In the genomic region with DNA sequence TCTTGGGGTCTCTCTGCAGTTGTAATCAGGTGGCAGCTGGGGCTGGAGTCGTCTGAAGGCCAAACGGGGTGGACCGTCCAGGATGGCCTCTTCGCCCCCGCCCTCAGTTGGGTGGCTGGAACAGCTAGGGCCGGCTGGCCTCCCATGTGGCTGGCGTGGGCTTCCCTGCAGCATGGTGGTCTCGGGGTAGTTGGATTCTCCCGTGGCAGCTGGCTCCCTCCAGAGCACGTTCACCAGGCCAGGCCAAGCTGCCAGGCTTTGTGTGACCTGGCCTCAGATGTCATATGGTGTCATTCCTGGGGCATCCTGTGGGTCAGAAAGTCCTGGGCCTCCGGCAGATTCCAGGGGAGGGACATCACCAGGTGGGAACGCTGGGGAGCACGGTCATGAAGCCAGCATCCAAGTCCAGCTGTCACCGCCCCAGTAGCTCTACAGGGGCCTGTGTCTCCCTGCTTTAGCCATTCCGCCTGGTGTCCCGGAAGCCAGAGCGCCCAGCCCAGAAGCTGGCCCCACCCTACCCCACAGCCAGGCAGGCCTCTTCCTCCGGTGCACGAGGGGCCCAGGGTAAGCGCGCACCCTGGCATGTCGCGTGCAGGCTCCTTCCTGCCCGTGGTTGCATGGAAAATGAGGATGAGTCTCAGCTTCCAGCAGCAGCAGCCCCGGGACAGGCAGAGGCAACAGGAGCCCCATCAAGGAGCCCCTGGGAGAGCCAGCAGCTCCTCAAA, we compare ENCODE assay signal across 16 cellular contexts. TPM values are rescaled to one million over a fixed set of nuclear protein-coding genes. Genes with fewer than 3 reads are reported as not detected.
DNase-seq lines count a peak whose midpoint lies in the region; ATAC-seq and TF ChIP-seq lines count a peak whose summit lies in the region.
"Had no signal": no experiment of that assay in that cellular context is flagged by ENCODE, and none has a peak within 500 bp of the region (broad histone marks: within the 10 kb centered on the region; RNA-seq: fewer than 3 reads in every experiment).

No MANE protein-coding gene starts in this region.

- intact Hi-C loops in IMR-90 (cut with micrococcal nuclease): loop anchor here (5.0 kb wide), 1 partner anchor 90 kb away; no protein-coding TSS in a partner anchor

- no peak for ATAC-seq in IMR-90 (ENCODE audit: low read depth)
- ATAC-seq: activated CD4-positive, CD25-positive, alpha-beta regulatory T cell treated with anti-CD3 and anti-CD28 coated beads, Interleukin-2, amount 50 U/mL, for 24 hours; pancreas had no signal

- H2BK15ac ChIP-seq in IMR-90 (ENCODE audit: low read depth, low read length): no peak overlapping the region

- H4K91ac ChIP-seq in IMR-90 (ENCODE audit: insufficient read depth, low read depth, low read length): no peak overlapping the region

- peak overlapping the region; percentile 78 for H2AK9ac ChIP-seq in IMR-90 (replicated peaks; ENCODE audit: low read depth, low read length, poor library complexity)

- peak overlapping the region; percentile 43 for H2AFZ ChIP-seq in IMR-90 (replicated peaks; ENCODE audit: low read length, poor library complexity)

- H4K5ac ChIP-seq in IMR-90 (ENCODE audit: low read depth, low read length): no peak overlapping the region

- peaks cover 2% of the 10 kb centered on the region; the same call in 1 of the 2 replicates for H3K4me1 ChIP-seq in IMR-90 (ENCODE audit: control insufficient read depth, insufficient read depth, low read length)
- no peaks in the 10 kb centered on the region for H3K4me1 ChIP-seq in endodermal cell (ENCODE audit: control insufficient read depth, insufficient read depth, low read length)

- no peak overlapping the region for H3K4ac ChIP-seq in IMR-90 (ENCODE audit: low read depth, low read length)

- BruUV-seq in IMR-90 (replicated peaks; lab: Mats Ljungman, UMichigan): no TSS peak

- H3K23ac ChIP-seq in IMR-90 (ENCODE audit: low read depth, low read length): no peak overlapping the region

- no peak for TF ChIP-seq POLR2A in IMR-90 (IDR thresholded peaks at IDR 0.05; ENCODE audit: low read depth, low read length)

- no peak overlapping the region for H3K18ac ChIP-seq in IMR-90 (ENCODE audit: low read depth, low read length)

- peak overlapping the region; percentile 58 for H3K4me3 Mint-ChIP-seq in activated CD4-positive, alpha-beta T cell treated with anti-CD3 and anti-CD28 coated beads, Interleukin-2, amount 10 ng/mL, durations not matched to agents 7 days and 5 days
- peak overlapping the region; percentile 39 for H3K4me3 Mint-ChIP-seq in endodermal cell
- H3K4me3 Mint-ChIP-seq in nephron progenitor cell: peak overlapping the region; percentile 72

- no peak overlapping the region for H3K4me2 ChIP-seq in IMR-90 (ENCODE audit: low read depth, low read length)

- no peaks in the 10 kb centered on the region for H3K36me3 Mint-ChIP-seq in activated CD4-positive, alpha-beta T cell treated with anti-CD3 and anti-CD28 coated beads, Interleukin-2, amount 10 ng/mL, durations not matched to agents 7 days and 5 days (ENCODE audit: low read depth)
- H3K36me3 Mint-ChIP-seq in endodermal cell (ENCODE audit: low read depth) (no peaks in the 10 kb centered on the region), nephron progenitor cell (ENCODE audit: low read depth) (no peaks in the 10 kb centered on the region)

- H4K8ac ChIP-seq in IMR-90 (ENCODE audit: low read depth in 2 of 2, low read length in 2 of 2): no peak overlapping the region

- H3K9me3 Mint-ChIP-seq in activated CD4-positive, alpha-beta T cell treated with anti-CD3 and anti-CD28 coated beads, Interleukin-2, amount 10 ng/mL, durations not matched to agents 7 days and 5 days: no peaks in the 10 kb centered on the region
- no peaks in the 10 kb centered on the region for H3K9me3 Mint-ChIP-seq in endodermal cell
- peaks cover 4% of the 10 kb centered on the region for H3K9me3 Mint-ChIP-seq in nephron progenitor cell

- CTCF ChIA-PET in activated CD4-positive, alpha-beta T cell treated with anti-CD3 and anti-CD28 coated beads, Interleukin-2, amount 10 ng/mL, durations not matched to agents 7 days and 5 days (lab: Charles Lee): interaction anchor here (1.2 to 3.4 kb wide), 4 partner anchors 12 to 18 kb away, joined by 3 to 22 read pairs (median 4); partner anchors contain the start of gene JAG2
- CTCF ChIA-PET in IMR-90 (lab: Yijun Ruan, JAX): no interaction called here

- H3K9ac ChIP-seq in IMR-90 (ENCODE audit: low read depth, low read length): no peak overlapping the region
- no peak overlapping the region for H3K9ac ChIP-seq in endodermal cell (ENCODE audit: extremely low read depth, low read length, poor library complexity, severe bottlenecking)

- dilution Hi-C loops in IMR-90 (cut with HindIII; ENCODE audit: low sequenced_read_pairs, unreplicated experiment): no loop called here

- no peak overlapping the region for H2BK5ac ChIP-seq in IMR-90 (ENCODE audit: low read depth, low read length, poor library complexity, severe bottlenecking)

- DNase-seq in activated CD4-positive, alpha-beta T cell treated with anti-CD3 and anti-CD28 coated beads, Interleukin-2, amount 10 ng/mL, durations not matched to agents 7 days and 5 days: no peak
- DNase-seq in activated CD4-positive, alpha-beta T cell treated with anti-CD3 and anti-CD28 coated beads for 4 hours: no peak
- DNase-seq in IMR-90: no peak
- DNase-seq in endodermal cell: no peak
- DNase-seq in nephron progenitor cell: no peak
- DNase-seq in stimulated activated CD4-positive, alpha-beta T cell treated with anti-CD3 and anti-CD28 coated beads, Interleukin-4, amount 100 ng/mL, for 1 hour: no peak
- no peak for DNase-seq in mucosa of gallbladder (ENCODE audit: low spot score)
- DNase-seq in inferior parietal cortex (ENCODE audit: extremely low spot score): no peak
- DNase-seq: activated naive CD4-positive, alpha-beta T cell treated with anti-CD3 and anti-CD28 coated beads, Interleukin-2, amount 50 U/mL, for 16 hours; erythroblast; pancreas; spleen had no signal

- H3K79me1 ChIP-seq in IMR-90 (ENCODE audit: low read depth in 1 of 2, low read length in 2 of 2): no peaks in the 10 kb centered on the region

- WGBS in IMR-90 (ENCODE audit: extremely low coverage in 2 of 2, insufficient read length in 1 of 2), 2 experiments: 67% methylated on average over 3 of the region's 25 CpGs; no CpG with 5 or more reads in 1 of the 2 experiments
- 90 to 91% methylated on average over 11 to 25 of the region's 25 CpGs for WGBS in endodermal cell (ENCODE audit: insufficient coverage in 1 of 2, insufficient read length in 1 of 2), 2 experiments

- H3K4me1 Mint-ChIP-seq in activated CD4-positive, alpha-beta T cell treated with anti-CD3 and anti-CD28 coated beads, Interleukin-2, amount 10 ng/mL, durations not matched to agents 7 days and 5 days: peaks cover 20% of the 10 kb centered on the region
- no peaks in the 10 kb centered on the region for H3K4me1 Mint-ChIP-seq in endodermal cell
- no peaks in the 10 kb centered on the region for H3K4me1 Mint-ChIP-seq in nephron progenitor cell

- no peaks in the 10 kb centered on the region for H3K9me1 ChIP-seq in IMR-90 (ENCODE audit: insufficient read depth, low read length)

- no peak overlapping the region for H2BK20ac ChIP-seq in IMR-90 (ENCODE audit: low read depth, low read length)

- POLR2A ChIA-PET in activated CD4-positive, alpha-beta T cell treated with anti-CD3 and anti-CD28 coated beads, Interleukin-2, amount 10 ng/mL, durations not matched to agents 7 days and 5 days (lab: Charles Lee): no interaction called here
- POLR2A ChIA-PET in IMR-90 (lab: Charles Lee; ENCODE audit: unreplicated experiment): no interaction called here

- H3K27me3 Mint-ChIP-seq in activated CD4-positive, alpha-beta T cell treated with anti-CD3 and anti-CD28 coated beads, Interleukin-2, amount 10 ng/mL, durations not matched to agents 7 days and 5 days: peaks cover 6% of the 10 kb centered on the region
- peaks cover 24% of the 10 kb centered on the region for H3K27me3 Mint-ChIP-seq in endodermal cell (ENCODE audit: insufficient read depth)
- H3K27me3 Mint-ChIP-seq in nephron progenitor cell (ENCODE audit: low read depth, poor library complexity): peaks cover 52% of the 10 kb centered on the region

- no peak overlapping the region for H3K14ac ChIP-seq in IMR-90 (replicated peaks; ENCODE audit: low read depth, low read length)

- H2BK120ac ChIP-seq in IMR-90 (ENCODE audit: low read depth, low read length): no peak overlapping the region

- H3K36me3 ChIP-seq in IMR-90 (ENCODE audit: control insufficient read depth, insufficient read depth, low read length): no peaks in the 10 kb centered on the region
- H3K36me3 ChIP-seq in endodermal cell (ENCODE audit: control insufficient read depth, insufficient read depth, low read length): no peaks in the 10 kb centered on the region
- H3K36me3 ChIP-seq: pancreas, thoracic aorta had no signal

- H3K27me3 ChIP-seq in IMR-90 (ENCODE audit: control insufficient read depth, insufficient read depth, low read length) (peaks cover 17% of the 10 kb centered on the region; the same call in 1 of the 2 replicates), endodermal cell (ENCODE audit: control insufficient read depth, insufficient read depth, low read length, poor library complexity, severe bottlenecking) (peaks cover 12% of the 10 kb centered on the region)
- H3K27me3 ChIP-seq: hepatocyte, pancreas, SJSA1 had no signal

- H3K56ac ChIP-seq in IMR-90 (ENCODE audit: extremely low read depth, insufficient read depth, low read length): no peak overlapping the region

- H3K9me3 ChIP-seq in IMR-90 (ENCODE audit: control insufficient read depth, insufficient read depth, low read length): no peaks in the 10 kb centered on the region
- H3K9me3 ChIP-seq in endodermal cell (ENCODE audit: control insufficient read depth, low read length): no peaks in the 10 kb centered on the region
- H3K9me3 ChIP-seq: pancreas, SJSA1, spleen, thoracic aorta had no signal

- no peak for TF ChIP-seq RAD21 in IMR-90 (IDR thresholded peaks at IDR 0.05; ENCODE audit: low read length)

- H2AK5ac ChIP-seq in IMR-90 (ENCODE audit: low read depth, low read length): no peak overlapping the region

- 0 out of 2 replicates have a peak, but pooled peaks cover 4% of the 10 kb centered on the region for H4K20me1 ChIP-seq in IMR-90 (ENCODE audit: insufficient read depth, low read length)

- H3K4me3 ChIP-seq in IMR-90 (ENCODE audit: insufficient read depth, low read depth, low read length) (no peak overlapping the region), endodermal cell (ENCODE audit: low read length) (no peak overlapping the region)
- H3K4me3 ChIP-seq: hepatocyte, SJSA1, thoracic aorta had no signal

- no peak for TF ChIP-seq CTCF in IMR-90 (conservative IDR thresholded peaks at IDR 0.05; ENCODE audit: low read depth, low read length)
- no peak for TF ChIP-seq CTCF in endodermal cell (conservative IDR thresholded peaks at IDR 0.05)
- TF ChIP-seq CTCF in nephron progenitor cell (IDR thresholded peaks at IDR 0.05): no peak

- H3K27ac Mint-ChIP-seq in activated CD4-positive, alpha-beta T cell treated with anti-CD3 and anti-CD28 coated beads, Interleukin-2, amount 10 ng/mL, durations not matched to agents 7 days and 5 days: peak overlapping the region; percentile 36
- no peak overlapping the region for H3K27ac Mint-ChIP-seq in endodermal cell
- no peak overlapping the region for H3K27ac Mint-ChIP-seq in nephron progenitor cell

- in situ Hi-C loops in IMR-90 (cut with MboI; ENCODE audit: low sequenced_read_pairs): no loop called here

- H3K27ac ChIP-seq in IMR-90 (ENCODE audit: insufficient read depth, low read length) (no peak overlapping the region), endodermal cell (ENCODE audit: low read depth, low read length) (no peak overlapping the region)
- H3K27ac ChIP-seq: hepatocyte, pancreas, SJSA1, thoracic aorta had no signal

RNA-seq across cellular contexts. Expression of gene NUDT14, which starts 1.3 kb away (rescaled TPM):
- total RNA-seq in activated CD4-positive, alpha-beta T cell treated with anti-CD3 and anti-CD28 coated beads, Interleukin-2, amount 10 ng/mL, durations not matched to agents 7 days and 5 days: 10 to 100 TPM; 18.3 to 21.4 TPM
- total RNA-seq in IMR-90 (2012; rRNA removed): 5.6 and 6.4 TPM in 2 replicates
- 9.3 and 11.8 TPM in 2 replicates for polyA plus RNA-seq in IMR-90 (2012; rRNA removed)
- polyA plus RNA-seq in IMR-90 (2012; cell fraction: cytosol; rRNA removed): 25.5 TPM in 2 replicates
- 12.8 and 30.0 TPM in 2 replicates for polyA plus RNA-seq in IMR-90 (2012; cell fraction: nucleus; rRNA removed; ENCODE audit: low replicate concordance)
- total RNA-seq in endodermal cell: 10 to 100 TPM; 43.4 to 59.5 TPM
- polyA plus RNA-seq in endodermal cell (2013, experiment 1 of 2): 20.9 TPM
- polyA plus RNA-seq in endodermal cell (2013, experiment 2 of 2): 20.4 TPM
- total RNA-seq in mucosa of gallbladder: 47.2 TPM

RNA-seq across cellular contexts. Expression of gene JAG2, which starts 13.9 kb away (rescaled TPM):
- 1 to 10 TPM; 1.5 TPM for total RNA-seq in activated CD4-positive, alpha-beta T cell treated with anti-CD3 and anti-CD28 coated beads, Interleukin-2, amount 10 ng/mL, durations not matched to agents 7 days and 5 days
- total RNA-seq in IMR-90 (2012; rRNA removed) (0.18 and 0.28 TPM in 2 replicates), endodermal cell (1 to 10 TPM; 6.4 TPM), mucosa of gallbladder (12.7 TPM)
- polyA plus RNA-seq in IMR-90 (2012; rRNA removed): 0.20 and 0.58 TPM in 2 replicates
- polyA plus RNA-seq in IMR-90 (2012; cell fraction: cytosol; rRNA removed): 0.25 and 0.58 TPM in 2 replicates
- 3.9 and 5.8 TPM in 2 replicates for polyA plus RNA-seq in IMR-90 (2012; cell fraction: nucleus; rRNA removed; ENCODE audit: low replicate concordance)
- 9.1 TPM for polyA plus RNA-seq in endodermal cell (2013, experiment 1 of 2)
- 5.2 TPM for polyA plus RNA-seq in endodermal cell (2013, experiment 2 of 2)
